ENCODE assay signal across 1 cellular context in genomic region chr6:39934060-39934757, GRCh38.
TF ChIP-seq lines count a peak whose summit lies in the region.

Gene MOCS1 (minus strand): TSS chr6:39934462. CDS start chr6:39934417, 45 bp downstream.

TF ChIP-seq in HepG2, 621 proteins besides CTCF, POLR2A, EP300 and RAD21 (continued from another document and continues in another):
- TF ChIP-seq KAT7 (CRISPR knock-in tag; IDR thresholded peaks at IDR 0.05; ENCODE audit: borderline replicate concordance) (peak; percentile 91; the same call in 1 of the 2 replicates), MLXIP (CRISPR knock-in tag; IDR thresholded peaks at IDR 0.05; ENCODE audit: borderline replicate concordance) (0 out of 2 replicates have a peak, but pooled peaks have one; percentile 23), TAF1 (CRISPR knock-in tag; IDR thresholded peaks at IDR 0.05) (peak; percentile 89), ZNF772 (CRISPR knock-in tag; IDR thresholded peaks at IDR 0.05) (no peak; the same call in 1 of the 2 replicates), ZNF609 (CRISPR knock-in tag; IDR thresholded peaks at IDR 0.05; ENCODE audit: borderline replicate concordance) (no peak), ERF (CRISPR knock-in tag; IDR thresholded peaks at IDR 0.05) (peak; percentile 76; the same call in 1 of the 2 replicates), KLF11 (CRISPR knock-in tag; IDR thresholded peaks at IDR 0.05) (peak; percentile 86; the same call in 1 of the 2 replicates), ZNF124 (CRISPR knock-in tag; IDR thresholded peaks at IDR 0.05) (peak; percentile 57; the same call in 1 of the 2 replicates), HNRNPLL (IDR thresholded peaks at IDR 0.05; ENCODE audit: low read depth, low read length, poor library complexity, severe bottlenecking) (peak; percentile 60), ZSCAN9 (CRISPR knock-in tag; IDR thresholded peaks at IDR 0.05; ENCODE audit: borderline replicate concordance) (peak; percentile 62; the same call in 1 of the 2 replicates), ZNF574 (CRISPR knock-in tag; IDR thresholded peaks at IDR 0.05) (peak; percentile 44; the same call in 1 of the 2 replicates), ELF1 (CRISPR knock-in tag; IDR thresholded peaks at IDR 0.05) (peak; percentile 50; the same call in 1 of the 2 replicates), GABPA (IDR thresholded peaks at IDR 0.05; ENCODE audit: low read depth, low read length) (peak; percentile 17; the same call in 1 of the 2 replicates), GABPA (CRISPR knock-in tag; IDR thresholded peaks at IDR 0.05; ENCODE audit: low read depth) (peak; percentile 48; the same call in 1 of the 2 replicates), NCOR1 (IDR thresholded peaks at IDR 0.05; ENCODE audit: borderline replicate concordance, low read length) (no peak), HMG20B (CRISPR knock-in tag; conservative IDR thresholded peaks at IDR 0.05) (no peak), SPEN (CRISPR knock-in tag; IDR thresholded peaks at IDR 0.05; ENCODE audit: low read depth) (peak; percentile 51), ZFP91 (CRISPR knock-in tag; IDR thresholded peaks at IDR 0.05; ENCODE audit: borderline replicate concordance) (peak; percentile 72; the same call in 1 of the 2 replicates), YY1 (IDR thresholded peaks at IDR 0.05; ENCODE audit: insufficient read depth, insufficient replicate concordance, low read depth, low read length) (peak; percentile 89), ZNF580 (CRISPR knock-in tag; IDR thresholded peaks at IDR 0.05; ENCODE audit: borderline replicate concordance, low read depth) (peak; percentile 62; the same call in 1 of the 2 replicates), ZNF510 (CRISPR knock-in tag; IDR thresholded peaks at IDR 0.05; ENCODE audit: low read depth) (no peak), DR1 (CRISPR knock-in tag; IDR thresholded peaks at IDR 0.05) (peak; percentile 40; the same call in 1 of the 2 replicates), ZNF839 (CRISPR knock-in tag; IDR thresholded peaks at IDR 0.05; ENCODE audit: borderline replicate concordance) (peak; percentile 77; the same call in 1 of the 2 replicates), ZNF687 (CRISPR knock-in tag; IDR thresholded peaks at IDR 0.05) (peak; percentile 82), ZNF704 (CRISPR knock-in tag; IDR thresholded peaks at IDR 0.05; ENCODE audit: borderline replicate concordance) (no peak), PRDM4 (CRISPR knock-in tag; IDR thresholded peaks at IDR 0.05; ENCODE audit: borderline replicate concordance) (no peak), CSRNP2 (CRISPR knock-in tag; conservative IDR thresholded peaks at IDR 0.05; ENCODE audit: low read depth) (no peak), ZNF383 (CRISPR knock-in tag; IDR thresholded peaks at IDR 0.05; ENCODE audit: borderline replicate concordance) (no peak)
